In genomic region chr1:106746448-106747085, GRCh38 we compare ENCODE assay signal across 1 cellular context.
TF ChIP-seq lines count a peak whose summit lies in the region.

No MANE protein-coding gene starts in this region.

TF ChIP-seq in GM23338, 12 proteins besides CTCF, POLR2A, EP300 and RAD21 (continued from another document):
- TF ChIP-seq ZNF462 (CRISPR knock-in tag; IDR thresholded peaks at IDR 0.05) (no peak), JUNB (IDR thresholded peaks at IDR 0.05; ENCODE audit: unreplicated experiment) (no peak), EZH2phosphoT487 (IDR thresholded peaks at IDR 0.05; ENCODE audit: unreplicated experiment) (no peak)
